In genomic region chr2:177983183-177983788, GRCh38 we compare ENCODE assay signal across 9 cellular contexts.
DNase-seq lines count a peak whose midpoint lies in the region; ATAC-seq, FAIRE-seq and TF ChIP-seq lines count a peak whose summit lies in the region.
"Had no signal": no experiment of that assay in that cellular context is flagged by ENCODE, and none has a peak within 500 bp of the region (broad histone marks: within the 10 kb centered on the region; RNA-seq: fewer than 3 reads in every experiment).

No MANE protein-coding gene starts in this region.

- WGBS in sigmoid colon, 2 donors: 0 to 2% methylated on average over 2 of the region's 2 CpGs

- no peaks in the 10 kb centered on the region for H3K36me3 ChIP-seq in BJ (ENCODE audit: control insufficient read depth, insufficient read depth, low read length)
- no peaks in the 10 kb centered on the region for H3K36me3 ChIP-seq in sigmoid colon

- H3K4me3 ChIP-seq in BJ (ENCODE audit: low read depth, low read length): no peak overlapping the region
- no peak overlapping the region for H3K4me3 ChIP-seq in fibroblast of villous mesenchyme (ENCODE audit: low read depth, low read length)
- H3K4me3 ChIP-seq in sigmoid colon: no peak overlapping the region

- no peak overlapping the region for H3K27ac ChIP-seq in sigmoid colon

- CTCF ChIA-PET in BJ (lab: Yijun Ruan, JAX): interaction anchor here (0.6 to 3.6 kb wide), 13 partner anchors 10 to 432 kb away, joined by 3 to 40 read pairs (median 4); partner anchors contain the start of gene RBM45

- DNase-seq in BJ (ENCODE audit: low read depth): no peak
- peak; percentile 18 for DNase-seq in GM18507 (ENCODE audit: extremely low spot score, insufficient read length, low read depth)
- peak; percentile 4 for DNase-seq in NCI-H187 treated with DMSO at 0.1 percent for 48 hours (lab: John Stamatoyannopoulos, UW)
- peak; percentile 12 for DNase-seq in UCSD-AML1 (lab: John Stamatoyannopoulos, UW; ENCODE audit: unreplicated experiment)
- peak; percentile 51 for DNase-seq in fibroblast of villous mesenchyme (ENCODE audit: low read depth)
- no peak for DNase-seq in sigmoid colon
- DNase-seq in activated gamma-delta T cell treated with Interleukin-2 at 50 U/mL for 16 hours: no peak
- DNase-seq: naive B cell had no signal

- no peaks in the 10 kb centered on the region for H3K9me3 ChIP-seq in sigmoid colon

- no peak for TF ChIP-seq EP300 in sigmoid colon (IDR thresholded peaks at IDR 0.05)

- POLR2A ChIA-PET in BJ (lab: Charles Lee): interaction anchor here (0.7 kb wide), 1 partner anchor 200 kb away, joined by 3 read pairs; no protein-coding TSS in a partner anchor

- peak; percentile 67 for FAIRE-seq in GM18507 (lab: Jason Lieb, UNC)

- H3K27me3 ChIP-seq in BJ (ENCODE audit: control insufficient read depth, insufficient read depth, low read length) (no peaks in the 10 kb centered on the region), sigmoid colon (no peaks in the 10 kb centered on the region)

- TF ChIP-seq CTCF in BJ (IDR thresholded peaks at IDR 0.05; ENCODE audit: insufficient read depth, low read depth, low read length) (peak; percentile 93), fibroblast of villous mesenchyme (IDR thresholded peaks at IDR 0.05; ENCODE audit: insufficient read depth, low read depth, low read length) (peak; percentile 84), sigmoid colon (IDR thresholded peaks at IDR 0.05) (peak in 3 of 4 experiments; percentile 33 to 59 (median 47))

- H3K4me1 ChIP-seq in sigmoid colon: no peaks in the 10 kb centered on the region

- intact Hi-C loops in sigmoid colon (cut with DNase I): loop anchor here (5.0 to 10.0 kb wide), 2 partner anchors 92 to 186 kb away; partner anchors contain the start of gene PDE11A

- peak; percentile 89 for ATAC-seq in HG02973 (IDR thresholded peaks at IDR 0.05; ENCODE audit: unreplicated experiment)

- TF ChIP-seq POLR2A in sigmoid colon (IDR thresholded peaks at IDR 0.05): no peak

Comparison
In these comparisons a context has a peak if more than half of its experiments do, and no peak if none do; other contexts are left out.
1. DNase-seq: peak in GM18507 (single experiment), NCI-H187 treated with DMSO at 0.1 percent for 48 hours (single experiment), UCSD-AML1 (single experiment) and fibroblast of villous mesenchyme (single experiment); none in BJ (single experiment), sigmoid colon (single experiment) and activated gamma-delta T cell treated with Interleukin-2 at 50 U/mL for 16 hours (single experiment).
2. Peak in every context shown above with its lines, with median percentiles within 50 percentile points of each other: CTCF ChIP-seq.